17 cellular contexts compared by ENCODE assay signal in genomic region chr10:21296575-21297355, GRCh38.
A peak's percentile ranks its signal among the peaks of the same experiment; 100 is the strongest.
DNase-seq lines count a peak whose midpoint lies in the region; ATAC-seq and TF ChIP-seq lines count a peak whose summit lies in the region.
"Had no signal": no experiment of that assay in that cellular context is flagged by ENCODE, and none has a peak within 500 bp of the region (broad histone marks: within the 10 kb centered on the region; RNA-seq: fewer than 3 reads in every experiment).

No MANE protein-coding gene starts in this region.

- DNase-seq in NCI-H774 (lab: John Stamatoyannopoulos, UW) (peak; percentile 22), kidney tubule cell (ENCODE audit: low spot score) (peak; percentile 48), progenitor cell of endocrine pancreas (ENCODE audit: low spot score, unreplicated experiment) (no peak), NCI-H2227 (lab: John Stamatoyannopoulos, UW; ENCODE audit: unreplicated experiment) (no peak)
- DNase-seq: Karpas-422; MM.1S; NCI-H1105; NCI-H187 treated with DMSO at 0.1 percent for 48 hours; NK-92 treated with Interleukin-12 subunit alpha and Interleukin-12 subunit beta, amount 100 ng/mL, for 24 hours; T-cell had no signal

- POLR2A ChIA-PET in HEK293 (lab: Yijun Ruan, JAX): no interaction called here

- no peaks in the 10 kb centered on the region for H3K36me3 Mint-ChIP-seq in progenitor cell of endocrine pancreas (ENCODE audit: insufficient read depth)
- H3K36me3 Mint-ChIP-seq: T-cell had no signal

- peak overlapping the region; percentile 58 for H3K27ac Mint-ChIP-seq in progenitor cell of endocrine pancreas
- H3K27ac Mint-ChIP-seq: T-cell had no signal

- ATAC-seq in GM19324 (IDR thresholded peaks at IDR 0.05; ENCODE audit: low FRiP score, unreplicated experiment): no peak
- ATAC-seq in HG03159 (IDR thresholded peaks at IDR 0.05; ENCODE audit: unreplicated experiment): no peak
- no peak for ATAC-seq in HG03045 (IDR thresholded peaks at IDR 0.05; ENCODE audit: unreplicated experiment)
- ATAC-seq: HCT116, T-cell had no signal

- no peak overlapping the region for H3K4me3 Mint-ChIP-seq in progenitor cell of endocrine pancreas (ENCODE audit: low read depth)
- H3K4me3 Mint-ChIP-seq: T-cell had no signal

- H3K4me1 Mint-ChIP-seq in progenitor cell of endocrine pancreas (ENCODE audit: low read depth): peaks cover 13% of the 10 kb centered on the region

- no peak overlapping the region for H3K27ac ChIP-seq in HEK293 (ENCODE audit: extremely low read depth, low read depth, low read length)
- H3K27ac ChIP-seq: HL-60, SJSA1 had no signal

- CTCF ChIA-PET in HEK293 (lab: Yijun Ruan, JAX): interaction anchor here (1.0 kb wide), 1 partner anchor 27 kb away, joined by 4 read pairs; no protein-coding TSS in a partner anchor

- no peak for TF ChIP-seq CTCF in HEK293 (tag by site-specific recombination; IDR thresholded peaks at IDR 0.05)
- no peak for TF ChIP-seq CTCF in progenitor cell of endocrine pancreas (IDR thresholded peaks at IDR 0.05; ENCODE audit: unreplicated experiment)

- no peaks in the 10 kb centered on the region for H3K9me3 ChIP-seq in HEK293 (ENCODE audit: control insufficient read depth, insufficient read depth, low read depth, low read length)
- H3K9me3 ChIP-seq: SJSA1 had no signal

- H3K27me3 Mint-ChIP-seq in progenitor cell of endocrine pancreas: peaks cover 23% of the 10 kb centered on the region

- H3K4me3 ChIP-seq in HEK293 (ENCODE audit: low read depth, low read length): no peak overlapping the region
- H3K4me3 ChIP-seq: SJSA1 had no signal

- no peaks in the 10 kb centered on the region for H3K9me3 Mint-ChIP-seq in progenitor cell of endocrine pancreas (ENCODE audit: low read depth)
- H3K9me3 Mint-ChIP-seq: T-cell had no signal

- H3K4me1 ChIP-seq in HEK293 (ENCODE audit: control insufficient read depth, insufficient read depth, low read length): peaks cover 18% of the 10 kb centered on the region

- no peaks in the 10 kb centered on the region for H3K36me3 ChIP-seq in HEK293 (ENCODE audit: control insufficient read depth in 2 of 2, insufficient read depth in 1 of 2, low read length in 2 of 2)
- H3K36me3 ChIP-seq: SJSA1 had no signal

TF ChIP-seq in HEK293, 187 proteins besides CTCF, POLR2A, EP300 and RAD21:
- TF ChIP-seq REPIN1 (tag by site-specific recombination; IDR thresholded peaks at IDR 0.05; ENCODE audit: low read depth) (no peak), ZNF121 (tag by site-specific recombination; IDR thresholded peaks at IDR 0.05) (peak; percentile 70)

Comparison
In these comparisons a context has a peak if more than half of its experiments do, and no peak if none do; other contexts are left out.
1. DNase-seq: peak in NCI-H774 (single experiment) and kidney tubule cell (single experiment); none in progenitor cell of endocrine pancreas (single experiment) and NCI-H2227 (single experiment).